In genomic region chr12:128818065-128819022, GRCh38 we compare ENCODE assay signal across 8 cellular contexts. TPM values are rescaled to one million over a fixed set of nuclear protein-coding genes. Genes with fewer than 3 reads are reported as not detected.
DNase-seq lines count a peak whose midpoint lies in the region; ATAC-seq and TF ChIP-seq lines count a peak whose summit lies in the region.

No MANE protein-coding gene starts in this region.

- H3K9me3 Mint-ChIP-seq in Calu3 (ENCODE audit: low read depth, unreplicated experiment) (no peaks in the 10 kb centered on the region), natural killer cell (no peaks in the 10 kb centered on the region)

- peak; percentile 36 for ATAC-seq in GM21360 (IDR thresholded peaks at IDR 0.05; ENCODE audit: unreplicated experiment)
- ATAC-seq in natural killer cell: no peak

- intact Hi-C loops in Calu3 (cut with micrococcal nuclease; ENCODE audit: unreplicated experiment): no loop called here
- intact Hi-C loops in natural killer cell (cut with micrococcal nuclease): no loop called here

- CTCF ChIA-PET in Calu3 (lab: Charles Lee): interaction anchor here (0.7 kb wide), 1 partner anchor 788 kb away, joined by 3 read pairs; no protein-coding TSS in a partner anchor

- BruUV-seq in Calu3 (replicated peaks; lab: Mats Ljungman, UMichigan): no TSS peak

- H3K36me3 Mint-ChIP-seq in Calu3 (ENCODE audit: insufficient read depth, unreplicated experiment) (peaks cover 15% of the 10 kb centered on the region), natural killer cell (peaks cover 20% of the 10 kb centered on the region)

- TF ChIP-seq CTCF in Calu3 (IDR thresholded peaks at IDR 0.05; ENCODE audit: unreplicated experiment): no peak
- TF ChIP-seq CTCF in natural killer cell (IDR thresholded peaks at IDR 0.05): no peak

- H3K27me3 Mint-ChIP-seq in Calu3 (ENCODE audit: unreplicated experiment): no peaks in the 10 kb centered on the region
- H3K27me3 Mint-ChIP-seq in natural killer cell (ENCODE audit: low read depth in 2 of 2): no peaks in the 10 kb centered on the region

- H3K4me1 Mint-ChIP-seq in Calu3 (ENCODE audit: low read depth, unreplicated experiment) (peaks cover 46% of the 10 kb centered on the region), natural killer cell (peaks cover 79 to 87% of the 10 kb centered on the region in 2 donors)

- peak overlapping the region; percentile 60 for H3K27ac Mint-ChIP-seq in Calu3 (ENCODE audit: unreplicated experiment)
- H3K27ac Mint-ChIP-seq in natural killer cell: peak overlapping the region; percentile 99

- DNase-seq in Calu3: peak; percentile 32
- DNase-seq in HT1080 (ENCODE audit: low read depth): peak; percentile 34
- peak; percentile 62 for DNase-seq in cerebellar cortex (ENCODE audit: low spot score)
- no peak for DNase-seq in natural killer cell
- no peak for DNase-seq in stimulated activated CD4-positive, alpha-beta T cell treated with anti-CD3 and anti-CD28 coated beads, Interleukin-12 subunit alpha, Interleukin-12 subunit beta, amount 100 ng/mL, for 4 hours
- DNase-seq in SHP77 treated with DMSO at 0.1 percent for 48 hours (lab: John Stamatoyannopoulos, UW): no peak
- DNase-seq in activated CD4-positive, alpha-beta T cell treated with anti-CD3 and anti-CD28 coated beads, Interleukin-2, amount 50 U/mL, for 1 hour: no peak

- peak overlapping the region; percentile 29 for H3K4me3 Mint-ChIP-seq in Calu3 (ENCODE audit: low read depth, unreplicated experiment)
- H3K4me3 Mint-ChIP-seq in natural killer cell: peak overlapping the region; percentile 80

RNA-seq across cellular contexts. Expression of gene SLC15A4, which starts 5.4 kb away (rescaled TPM):
- total RNA-seq in Calu3 (2022) (30.2 and 34.9 TPM in 2 replicates), natural killer cell (100 to 1,000 TPM; 176 to 306 (median 250) TPM)
- total RNA-seq in HT1080 (2014; rRNA removed; shearing (Covaris generic)): 22.8 and 29.7 TPM in 2 replicates
- polyA plus RNA-seq in HT1080 (2015; cell fraction: cytosol; rRNA removed): 31.6 and 43.0 TPM in 2 replicates
- polyA plus RNA-seq in HT1080 (2015; cell fraction: nucleus; rRNA removed): 50.6 and 54.4 TPM in 2 replicates

RNA-seq across cellular contexts. Expression of gene GLT1D1, which starts 34.9 kb away (rescaled TPM):
- not detected in 2 replicates for total RNA-seq in Calu3 (2022)
- total RNA-seq in HT1080 (2014; rRNA removed; shearing (Covaris generic)): not detected in 2 replicates
- polyA plus RNA-seq in HT1080 (2015; cell fraction: cytosol; rRNA removed): not detected in 2 replicates
- polyA plus RNA-seq in HT1080 (2015; cell fraction: nucleus; rRNA removed): not detected in 2 replicates
- 1 to 10 TPM in 2 of 3 donors, under 1 TPM in 1; 0.33 to 3.2 (median 2.6) TPM for total RNA-seq in natural killer cell

Comparison
In these comparisons a context has a peak if more than half of its experiments do, and no peak if none do; other contexts are left out.
1. DNase-seq: peak in Calu3 (single experiment), HT1080 (single experiment) and cerebellar cortex (single experiment); none in natural killer cell (single experiment), stimulated activated CD4-positive, alpha-beta T cell treated with anti-CD3 and anti-CD28 coated beads, Interleukin-12 subunit alpha, Interleukin-12 subunit beta, amount 100 ng/mL, for 4 hours (single experiment), SHP77 treated with DMSO at 0.1 percent for 48 hours (single experiment) and activated CD4-positive, alpha-beta T cell treated with anti-CD3 and anti-CD28 coated beads, Interleukin-2, amount 50 U/mL, for 1 hour (single experiment).